In the genomic region with DNA sequence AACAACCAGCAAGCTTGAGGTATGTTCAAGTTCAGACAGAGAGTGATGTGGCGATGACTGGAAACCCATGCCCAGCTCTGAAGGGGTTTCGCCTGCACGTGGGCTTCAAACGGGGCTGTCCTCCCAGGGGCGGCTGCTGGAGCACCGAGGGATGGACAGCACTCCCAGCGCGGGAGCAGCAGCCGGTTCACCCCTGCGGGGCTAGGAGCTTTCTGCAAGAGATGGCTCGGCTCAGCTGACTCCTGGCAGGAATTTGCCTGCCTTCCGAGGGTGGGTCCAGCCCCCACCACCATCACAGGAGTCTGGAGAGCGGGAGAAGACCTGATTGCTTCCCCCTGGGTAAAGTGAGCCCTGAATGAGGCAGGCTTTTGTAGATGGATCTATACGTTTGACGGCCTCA, we compare ENCODE assay signal across 17 cellular contexts.
DNase-seq lines count a peak whose midpoint lies in the region; ATAC-seq and TF ChIP-seq lines count a peak whose summit lies in the region.
"Had no signal": no experiment of that assay in that cellular context is flagged by ENCODE, and none has a peak within 500 bp of the region (broad histone marks: within the 10 kb centered on the region; RNA-seq: fewer than 3 reads in every experiment).

No MANE protein-coding gene starts in this region.

- H4K5ac ChIP-seq in IMR-90 (ENCODE audit: low read depth, low read length) = no peak overlapping the region

- no peaks in the 10 kb centered on the region for H3K36me3 ChIP-seq in IMR-90 (ENCODE audit: control insufficient read depth, insufficient read depth, low read length)
- no peaks in the 10 kb centered on the region for H3K36me3 ChIP-seq in sigmoid colon
- H3K36me3 ChIP-seq: BLaER1 had no signal

- no peak overlapping the region for H2AK9ac ChIP-seq in IMR-90 (replicated peaks; ENCODE audit: low read depth, low read length, poor library complexity)

- H3K4me2 ChIP-seq in IMR-90 (ENCODE audit: low read depth, low read length) = no peak overlapping the region
- H3K4me2 ChIP-seq: BLaER1, GM23338 had no signal

- H2AK5ac ChIP-seq in IMR-90 (ENCODE audit: low read depth, low read length) = no peak overlapping the region

- in situ Hi-C loops in IMR-90 (cut with MboI; ENCODE audit: low sequenced_read_pairs) = loop anchor here (10.0 kb wide), 1 partner anchor 206 kb away; the partner anchor contains the start of gene ALDH1A3

- DNase-seq in IMR-90 = no peak
- DNase-seq in mesenteric fat pad (ENCODE audit: low spot score) = peak; percentile 74
- DNase-seq in sigmoid colon = peak; percentile 60
- no peak for DNase-seq in cerebellar nuclear complex (lab: John Stamatoyannopoulos, UW)
- DNase-seq in T-helper 1 cell = no peak
- DNase-seq: Caco-2; CD4-positive, CD25-positive, alpha-beta regulatory T cell; DMS153; DND-41; GDM1; HCEC 1CT had no signal

- no peak overlapping the region for H2BK5ac ChIP-seq in IMR-90 (ENCODE audit: low read depth, low read length, poor library complexity, severe bottlenecking)

- ATAC-seq in IMR-90 (ENCODE audit: low read depth) (no peak), GM21367 (IDR thresholded peaks at IDR 0.05; ENCODE audit: unreplicated experiment) (no peak)
- ATAC-seq: CD8-positive, alpha-beta T cell; GM12878; GM23338 had no signal

- no TSS peak for BruUV-seq in IMR-90 (replicated peaks; lab: Mats Ljungman, UMichigan)

- no peak overlapping the region for H4K8ac ChIP-seq in IMR-90 (ENCODE audit: low read depth in 2 of 2, low read length in 2 of 2)

- no peak overlapping the region for H3K9ac ChIP-seq in IMR-90 (ENCODE audit: low read depth, low read length)
- H3K9ac ChIP-seq: BLaER1 had no signal

- CTCF ChIA-PET in IMR-90 (lab: Yijun Ruan, JAX) = interaction anchor here (0.6 kb wide), 1 partner anchor 204 kb away, joined by 3 read pairs; no protein-coding TSS in a partner anchor

- no peak for TF ChIP-seq RAD21 in IMR-90 (IDR thresholded peaks at IDR 0.05; ENCODE audit: low read length)

- no peaks in the 10 kb centered on the region for H4K20me1 ChIP-seq in IMR-90 (ENCODE audit: insufficient read depth, low read length)
- H4K20me1 ChIP-seq: BLaER1 had no signal

- intact Hi-C loops in IMR-90 (cut with micrococcal nuclease) (no loop called here), sigmoid colon (cut with DNase I) (no loop called here)

- H3K9me1 ChIP-seq in IMR-90 (ENCODE audit: insufficient read depth, low read length) = peaks cover 12% of the 10 kb centered on the region

- TF ChIP-seq CTCF in IMR-90 (conservative IDR thresholded peaks at IDR 0.05; ENCODE audit: low read depth, low read length) (no peak), sigmoid colon (IDR thresholded peaks at IDR 0.05) (no peak)

- TF ChIP-seq EP300 in sigmoid colon (IDR thresholded peaks at IDR 0.05) = no peak

- no peak overlapping the region for H3K4me3 ChIP-seq in IMR-90 (ENCODE audit: insufficient read depth, low read depth, low read length)
- no peak overlapping the region for H3K4me3 ChIP-seq in sigmoid colon
- H3K4me3 ChIP-seq: BLaER1, GM12878, GM23338 had no signal

- H3K79me1 ChIP-seq in IMR-90 (ENCODE audit: low read depth in 1 of 2, low read length in 2 of 2) = no peaks in the 10 kb centered on the region

- H3K23ac ChIP-seq in IMR-90 (ENCODE audit: low read depth, low read length) = no peak overlapping the region

- TF ChIP-seq POLR2A in IMR-90 (IDR thresholded peaks at IDR 0.05; ENCODE audit: low read depth, low read length) (no peak), sigmoid colon (IDR thresholded peaks at IDR 0.05) (no peak)

- H3K27me3 ChIP-seq in IMR-90 (ENCODE audit: control insufficient read depth, insufficient read depth, low read length) (no peaks in the 10 kb centered on the region), sigmoid colon (no peaks in the 10 kb centered on the region)
- H3K27me3 ChIP-seq: BLaER1 had no signal

- no peaks in the 10 kb centered on the region for H3K9me3 ChIP-seq in IMR-90 (ENCODE audit: control insufficient read depth, insufficient read depth, low read length)
- no peaks in the 10 kb centered on the region for H3K9me3 ChIP-seq in sigmoid colon
- H3K9me3 ChIP-seq: BLaER1, Caco-2 had no signal

- no peak overlapping the region for H3K14ac ChIP-seq in IMR-90 (replicated peaks; ENCODE audit: low read depth, low read length)

- peak overlapping the region; percentile 21; the same call in 1 of the 3 replicates for H2BK15ac ChIP-seq in IMR-90 (ENCODE audit: low read depth, low read length)

- H3K4me1 ChIP-seq in IMR-90 (ENCODE audit: control insufficient read depth, insufficient read depth, low read length) (peaks cover 10% of the 10 kb centered on the region; the same call in 1 of the 2 replicates), sigmoid colon (peaks cover 0 to 32% (median 15%) of the 10 kb centered on the region in 4 donors)
- H3K4me1 ChIP-seq: BLaER1 had no signal

- no peak overlapping the region for H3K18ac ChIP-seq in IMR-90 (ENCODE audit: low read depth, low read length)

- no peak overlapping the region for H3K56ac ChIP-seq in IMR-90 (ENCODE audit: extremely low read depth, insufficient read depth, low read length)

- no peak overlapping the region for H2AFZ ChIP-seq in IMR-90 (replicated peaks; ENCODE audit: low read length, poor library complexity)
- H2AFZ ChIP-seq: GM23338 had no signal

- dilution Hi-C loops in IMR-90 (cut with HindIII; ENCODE audit: low sequenced_read_pairs, unreplicated experiment) = no loop called here

- WGBS in IMR-90 (ENCODE audit: extremely low coverage in 2 of 2, insufficient read length in 1 of 2), 2 experiments = 96% methylated on average over 9 of the region's 15 CpGs; no CpG with 5 or more reads in 1 of the 2 experiments
- WGBS in sigmoid colon, 2 donors = 84% methylated on average over 15 of the region's 15 CpGs

- H2BK20ac ChIP-seq in IMR-90 (ENCODE audit: low read depth, low read length) = peak overlapping the region; percentile 81; the same call in 1 of the 2 replicates

- H2BK120ac ChIP-seq in IMR-90 (ENCODE audit: low read depth, low read length) = peak overlapping the region; percentile 89

- no peak overlapping the region; the same call in 1 of the 2 replicates for H4K91ac ChIP-seq in IMR-90 (ENCODE audit: insufficient read depth, low read depth, low read length)

- H3K27ac ChIP-seq in IMR-90 (ENCODE audit: insufficient read depth, low read length) (no peak overlapping the region), sigmoid colon (no peak overlapping the region)
- H3K27ac ChIP-seq: BLaER1, C4-2B had no signal

- H3K4ac ChIP-seq in IMR-90 (ENCODE audit: low read depth, low read length) = 0 out of 2 replicates have a peak overlapping the region, but pooled peaks have one; percentile 18

- POLR2A ChIA-PET in IMR-90 (lab: Charles Lee; ENCODE audit: unreplicated experiment) = no interaction called here

TF ChIP-seq in IMR-90, 13 proteins besides CTCF, POLR2A, EP300 and RAD21:
- TF ChIP-seq CEBPB (IDR thresholded peaks at IDR 0.05; ENCODE audit: low read depth, low read length) (no peak), NFE2L2 (IDR thresholded peaks at IDR 0.05; ENCODE audit: low read depth, low read length) (no peak)

Comparison
In these comparisons a context has a peak if more than half of its experiments do, and no peak if none do; other contexts are left out.
1. DNase-seq: peak in mesenteric fat pad (single experiment) and sigmoid colon (single experiment); none in IMR-90 (single experiment), cerebellar nuclear complex (0 of 2) and T-helper 1 cell (0 of 5).